ENCODE assay signal across 19 cellular contexts in genomic region chr2:24337958-24338357, GRCh38. TPM values are rescaled to one million over a fixed set of nuclear protein-coding genes. Genes with fewer than 3 reads are reported as not detected.
A peak's percentile ranks its signal among the peaks of the same experiment; 100 is the strongest.
DNase-seq lines count a peak whose midpoint lies in the region; ATAC-seq, FAIRE-seq and TF ChIP-seq lines count a peak whose summit lies in the region.
"Had no signal": no experiment of that assay in that cellular context is flagged by ENCODE, and none has a peak within 500 bp of the region (broad histone marks: within the 10 kb centered on the region; RNA-seq: fewer than 3 reads in every experiment).

No MANE protein-coding gene starts in this region.

- H3K27me3 ChIP-seq in Loucy (ENCODE audit: insufficient read depth, low read length, poor library complexity, severe bottlenecking) (no peaks in the 10 kb centered on the region), K562 (ENCODE audit: control insufficient read depth in 2 of 2, insufficient read depth in 2 of 2, low read length in 2 of 2) (no peaks in the 10 kb centered on the region)
- H3K27me3 ChIP-seq: BLaER1, vagina had no signal

- no peak overlapping the region for H3K27ac ChIP-seq in K562 (ENCODE audit: extremely low read depth, low read depth, low read length)
- H3K27ac ChIP-seq: BLaER1, vagina had no signal

- FAIRE-seq in K562 (lab: Jason Lieb, UNC): peak; percentile 35
- FAIRE-seq: GM12892, islet of Langerhans had no signal

- ATAC-seq in K562: peak; percentile 69
- peak; percentile 54 for ATAC-seq in mucosa of descending colon
- no peak for ATAC-seq in GM19035 (IDR thresholded peaks at IDR 0.05; ENCODE audit: unreplicated experiment)
- ATAC-seq: activated naive CD8-positive, alpha-beta T cell treated with anti-CD3 and anti-CD28 coated beads, Interleukin-2, amount 50 U/mL, for 24 hours had no signal

- in situ Hi-C loops in K562 (cut with MboI): no loop called here

- TF ChIP-seq CTCF in GM10248 (IDR thresholded peaks at IDR 0.05; ENCODE audit: control extremely low read depth, extremely low read depth, low read depth, missing control alignments) (peak; percentile 24), Loucy (conservative IDR thresholded peaks at IDR 0.05; ENCODE audit: low read length) (peak; percentile 45), K562 (IDR thresholded peaks at IDR 0.05 in 2 of 3, conservative IDR thresholded peaks at IDR 0.05 in 1 of 3; ENCODE audit: insufficient read depth in 2 of 3, low read depth in 1 of 3, low read length in 3 of 3) (peak in 2 of 3 experiments; percentile 14 to 42; a peak in 2 of 6 replicates), mucosa of descending colon (IDR thresholded peaks at IDR 0.05) (no peak)

- H3K9me2 ChIP-seq in Loucy (replicated peaks; ENCODE audit: low read depth, low read length): no peaks in the 10 kb centered on the region

- H4K20me1 ChIP-seq in Loucy (ENCODE audit: insufficient read depth, low read length, poor library complexity, severe bottlenecking): peaks cover 12% of the 10 kb centered on the region
- H4K20me1 ChIP-seq in K562 (replicated peaks; ENCODE audit: control insufficient read depth, insufficient read depth, low read length): no peaks in the 10 kb centered on the region; the same call in 1 of the 2 replicates

- TF ChIP-seq POLR2A in K562 (conservative IDR thresholded peaks at IDR 0.05): no peak

- POLR2A ChIA-PET in GM10248 (lab: Yijun Ruan, JAX) (no interaction called here), K562 (lab: Yijun Ruan, JAX) (no interaction called here)

- peak in 1 of 2 experiments; percentile 15; a peak in 1 of 4 replicates for TF ChIP-seq RAD21 in K562 (CRISPR knock-in tag; conservative IDR thresholded peaks at IDR 0.05 in 1 of 2, IDR thresholded peaks at IDR 0.05 in 1 of 2)

- no peak for TF ChIP-seq EP300 in K562 (IDR thresholded peaks at IDR 0.05; ENCODE audit: low read length)

- H3K79me2 ChIP-seq in Loucy (ENCODE audit: insufficient read depth, low read length): peaks cover 85% of the 10 kb centered on the region
- peaks cover 2% of the 10 kb centered on the region for H3K79me2 ChIP-seq in K562 (ENCODE audit: control insufficient read depth, insufficient read depth, low read length)

- H3K36me3 ChIP-seq in Loucy (ENCODE audit: insufficient read depth, low read length): no peaks in the 10 kb centered on the region
- H3K36me3 ChIP-seq in K562 (ENCODE audit: control insufficient read depth, insufficient read depth, low read length): no peaks in the 10 kb centered on the region
- H3K36me3 ChIP-seq in mucosa of descending colon (ENCODE audit: low read depth): no peaks in the 10 kb centered on the region
- H3K36me3 ChIP-seq: vagina had no signal

- no peak for DNase-seq in GM10248 (ENCODE audit: extremely low spot score)
- DNase-seq in K562 (ENCODE audit: extremely low read depth in 1 of 4, low spot score in 3 of 4): peak in 2 of 4 experiments; percentile 11 to 44
- no peak for DNase-seq in mucosa of descending colon
- no peak for DNase-seq in GDM1 (lab: John Stamatoyannopoulos, UW)
- no peak for DNase-seq in DMS53 treated with DMSO at 0.1 percent for 48 hours (lab: John Stamatoyannopoulos, UW; ENCODE audit: unreplicated experiment)
- DNase-seq in DMS153 (lab: John Stamatoyannopoulos, UW): no peak
- DNase-seq: activated CD4-positive, alpha-beta T cell treated with anti-CD3 and anti-CD28 coated beads, Interleukin-2, amount 10 ng/mL, durations not matched to agents 7 days and 5 days; activated naive CD8-positive, alpha-beta T cell treated with anti-CD3 and anti-CD28 coated beads, Interleukin-2, amount 50 U/mL, for 24 hours; activated T-cell treated with anti-CD3 and anti-CD28 coated beads, Interleukin-2, amount 50 U/mL, for 1 hour; central memory CD4-positive, alpha-beta T cell; MM.1S; NCI-H2029; NCI-H69 had no signal

- H3K9me3 ChIP-seq in Loucy (ENCODE audit: insufficient read depth, low read depth, low read length): no peaks in the 10 kb centered on the region
- no peaks in the 10 kb centered on the region for H3K9me3 ChIP-seq in K562 (replicated peaks; ENCODE audit: control insufficient read depth, insufficient read depth, low read depth, low read length)
- no peaks in the 10 kb centered on the region for H3K9me3 ChIP-seq in mucosa of descending colon
- H3K9me3 ChIP-seq: vagina had no signal

- no TSS peak for BruUV-seq in K562 (replicated peaks; lab: Mats Ljungman, UMichigan)

- CTCF ChIA-PET in GM10248 (lab: Yijun Ruan, JAX): no interaction called here
- CTCF ChIA-PET in K562 (lab: Yijun Ruan, JAX; ENCODE audit: low intra/inter-chr PET ratio): no interaction called here

- peaks cover 14% of the 10 kb centered on the region for H3K4me1 ChIP-seq in Loucy (ENCODE audit: insufficient read depth, low read length, poor library complexity, severe bottlenecking)
- H3K4me1 ChIP-seq in K562 (replicated peaks in 1 of 2; ENCODE audit: control insufficient read depth in 2 of 2, insufficient read depth in 2 of 2, low read length in 2 of 2): peaks cover 0 to 22% of the 10 kb centered on the region in 2 experiments; a peak in 3 of 5 replicates
- peaks cover 19% of the 10 kb centered on the region for H3K4me1 ChIP-seq in mucosa of descending colon (ENCODE audit: low read depth)

- H3K4me2 ChIP-seq in Loucy (ENCODE audit: low read depth, low read length, poor library complexity, severe bottlenecking) (no peak overlapping the region), K562 (ENCODE audit: insufficient read depth, low read length) (no peak overlapping the region)
- H3K4me2 ChIP-seq: BLaER1 had no signal

- H3K4me3 ChIP-seq in Loucy (ENCODE audit: low read length, poor library complexity, severe bottlenecking) (no peak overlapping the region), K562 (no peak overlapping the region), mucosa of descending colon (no peak overlapping the region)
- H3K4me3 ChIP-seq: BLaER1, vagina had no signal

- H3F3A ChIP-seq in Loucy (ENCODE audit: low read depth): no peaks in the 10 kb centered on the region; the same call in 1 of the 2 replicates

- 0% methylated on average over 2 of the region's 2 CpGs for WGBS in K562 (ENCODE audit: insufficient coverage, low coverage, missing lambda C conversion rate)

- no peaks in the 10 kb centered on the region for H3K9me1 ChIP-seq in K562 (ENCODE audit: control insufficient read depth, insufficient read depth, low read length)

- H2AFZ ChIP-seq in Loucy (ENCODE audit: low read length) (no peak overlapping the region), K562 (ENCODE audit: low read depth, low read length) (no peak overlapping the region)

- intact Hi-C loops in K562 (cut with micrococcal nuclease): no loop called here
- intact Hi-C loops in mucosa of descending colon (cut with DNase I, micrococcal nuclease): no loop called here

- H3K9ac ChIP-seq in Loucy (ENCODE audit: low read depth, low read length, poor library complexity, severe bottlenecking): no peak overlapping the region
- no peak overlapping the region for H3K9ac ChIP-seq in K562 (ENCODE audit: insufficient read depth in 1 of 2, low read depth in 2 of 2, low read length in 2 of 2)
- H3K9ac ChIP-seq: BLaER1 had no signal

TF ChIP-seq in K562, 482 proteins besides CTCF, POLR2A, EP300 and RAD21 (continues in another document):
- TF ChIP-seq CBFA2T2 (conservative IDR thresholded peaks at IDR 0.05) (0 out of 2 replicates have a peak, but pooled peaks have one; percentile 11), CBFA2T3 (IDR thresholded peaks at IDR 0.05) (peak; percentile 59), ARID3A (IDR thresholded peaks at IDR 0.05; ENCODE audit: borderline replicate concordance, low read depth, low read length) (peak; percentile 83; the same call in 1 of the 2 replicates), GATA2 (CRISPR knock-in tag; IDR thresholded peaks at IDR 0.05) (0 out of 2 replicates have a peak, but pooled peaks have one; percentile 16), FOXA3 (CRISPR knock-in tag; conservative IDR thresholded peaks at IDR 0.05 in 1 of 2, IDR thresholded peaks at IDR 0.05 in 1 of 2) (no peak)

RNA-seq across cellular contexts. Expression of gene ITSN2, which starts 22.4 kb away (rescaled TPM):
- 15.5 and 26.4 TPM in 2 replicates for total RNA-seq in K562 (2011; cell fraction: chromatin; rRNA removed; ENCODE audit: low replicate concordance)
- total RNA-seq in K562 (2011; cell fraction: nucleolus; rRNA removed): 3.3 and 6.2 TPM in 2 replicates
- total RNA-seq in K562 (2011; cell fraction: nucleoplasm; rRNA removed): 12.0 and 18.2 TPM in 2 replicates
- total RNA-seq in K562 (2014; rRNA removed) (12.5 and 15.2 TPM in 2 replicates), K562 (2014; rRNA removed; fragmentation: Illumina TruSeq; extraction: Trizol) (16.4 and 18.7 TPM in 2 replicates), K562 (2015; rRNA removed; fragmentation: Illumina TruSeq; extraction: Trizol) (13.8 and 15.0 TPM in 2 replicates), K562 (2021) (16.6 and 19.9 TPM in 2 replicates), mucosa of descending colon (10 to 100 TPM; 48.4 to 82.8 (median 54.0) TPM)
- polyA plus RNA-seq in K562 (2011; rRNA removed) (13.2 and 15.4 TPM in 2 replicates), K562 (2014; fragmentation: Illumina TruSeq; extraction: Trizol) (13.3 and 16.3 TPM in 2 replicates), K562 (2014; fragmentation: Nextera tagmentation; extraction: Ambion mirVana) (1 to 10 TPM; 6.6 to 6.7 TPM), K562 (2014; rRNA removed) (9.9 and 16.6 TPM in 2 replicates)
- 6.7 and 9.2 TPM in 2 replicates for polyA plus RNA-seq in K562 (2011; cell fraction: cytosol; rRNA removed)
- polyA plus RNA-seq in K562 (2011; cell fraction: nucleus; rRNA removed): 23.8 and 26.9 TPM in 2 replicates
- 11.0 and 16.4 TPM in 2 replicates for polyA plus RNA-seq in K562 (2012)
- 25.8 and 26.9 TPM in 2 replicates for polyA minus RNA-seq in K562 (2011; rRNA and poly(A)+ RNA removed)
- 9.6 and 12.5 TPM in 2 replicates for polyA minus RNA-seq in K562 (2011; cell fraction: cytosol; rRNA and poly(A)+ RNA removed)
- 8.9 and 15.6 TPM in 2 replicates for polyA minus RNA-seq in K562 (2011; cell fraction: nucleus; rRNA and poly(A)+ RNA removed)
